ENCODE assay signal across 9 cellular contexts in genomic region chr1:156319664-156320063, GRCh38.
DNase-seq lines count a peak whose midpoint lies in the region; ATAC-seq and TF ChIP-seq lines count a peak whose summit lies in the region.
"Had no signal": no experiment of that assay in that cellular context is flagged by ENCODE, and none has a peak within 500 bp of the region (broad histone marks: within the 10 kb centered on the region; RNA-seq: fewer than 3 reads in every experiment).

No MANE protein-coding gene starts in this region.

- H3K4me1 ChIP-seq in MM.1S (ENCODE audit: low read length) (no peaks in the 10 kb centered on the region), neutrophil (ENCODE audit: control insufficient read depth in 1 of 2, insufficient read depth in 1 of 2, low read depth in 1 of 2, low read length in 1 of 2) (no peaks in the 10 kb centered on the region)

- no peak for ATAC-seq in GM21381 (IDR thresholded peaks at IDR 0.05; ENCODE audit: unreplicated experiment)
- ATAC-seq: T-cell had no signal

- no peak overlapping the region for H3K27ac ChIP-seq in MM.1S (ENCODE audit: low read length)
- no peak overlapping the region for H3K27ac ChIP-seq in neutrophil

- no peak overlapping the region for H3K9ac ChIP-seq in MM.1S (ENCODE audit: low read length)

- peaks cover 40% of the 10 kb centered on the region for H3K79me2 ChIP-seq in MM.1S (ENCODE audit: low read length)

- H3K9me3 ChIP-seq in MM.1S (replicated peaks; ENCODE audit: insufficient read depth, low read length): no peaks in the 10 kb centered on the region
- H3K9me3 ChIP-seq in neutrophil: no peaks in the 10 kb centered on the region

- H2AFZ ChIP-seq in MM.1S (ENCODE audit: low read length): no peak overlapping the region

- H3K4me3 ChIP-seq in MM.1S (ENCODE audit: low read length) (no peak overlapping the region), cardiac fibroblast (replicated peaks in 1 of 2; ENCODE audit: low read depth in 2 of 2, low read length in 2 of 2) (no peak overlapping the region), neutrophil (ENCODE audit: low read depth in 1 of 2, low read length in 1 of 2) (no peak overlapping the region)

- H4K20me1 ChIP-seq in MM.1S (ENCODE audit: insufficient read depth, low read length): no peaks in the 10 kb centered on the region

- H3K9me2 ChIP-seq in MM.1S (replicated peaks; ENCODE audit: insufficient read depth, low read length): no peaks in the 10 kb centered on the region

- peaks cover 7% of the 10 kb centered on the region for H3F3A ChIP-seq in MM.1S (ENCODE audit: insufficient read depth, low read length)

- no peak overlapping the region for H3K4me2 ChIP-seq in MM.1S (ENCODE audit: low read depth, low read length)

- TF ChIP-seq CTCF in MM.1S (IDR thresholded peaks at IDR 0.05; ENCODE audit: low read length): peak; percentile 66
- peak; percentile 46 for TF ChIP-seq CTCF in cardiac fibroblast (IDR thresholded peaks at IDR 0.05; ENCODE audit: low read depth, low read length)
- TF ChIP-seq CTCF in neutrophil (IDR thresholded peaks at IDR 0.05): peak; percentile 52

- DNase-seq in DMS 273 (lab: John Stamatoyannopoulos, UW; ENCODE audit: unreplicated experiment) (peak; percentile 56), DMS 273 treated with DMSO at 0.1 percent for 48 hours (lab: John Stamatoyannopoulos, UW) (no peak), MM.1S (peak; percentile 40), cardiac fibroblast (ENCODE audit: low read depth in 2 of 2) (peak; percentile 50 to 62), NCI-H2081 treated with DMSO at 0.1 percent for 48 hours (lab: John Stamatoyannopoulos, UW) (no peak), SHP77 (lab: John Stamatoyannopoulos, UW) (no peak)

- H3K36me3 ChIP-seq in MM.1S (replicated peaks; ENCODE audit: insufficient read depth, low read length): peaks cover 53% of the 10 kb centered on the region
- H3K36me3 ChIP-seq in neutrophil: peaks cover 89% of the 10 kb centered on the region

- H3K27me3 ChIP-seq in MM.1S (replicated peaks; ENCODE audit: insufficient read depth, low read length): no peaks in the 10 kb centered on the region
- no peaks in the 10 kb centered on the region for H3K27me3 ChIP-seq in neutrophil

Comparison
In these comparisons a context has a peak if more than half of its experiments do, and no peak if none do; other contexts are left out.
1. DNase-seq: peak in DMS 273 (single experiment), MM.1S (single experiment) and cardiac fibroblast (2 of 2); none in DMS 273 treated with DMSO at 0.1 percent for 48 hours (single experiment), NCI-H2081 treated with DMSO at 0.1 percent for 48 hours (single experiment) and SHP77 (0 of 2).
2. Peak in every context shown above with its lines, with median percentiles within 50 percentile points of each other: CTCF ChIP-seq.